ENCODE assay signal across 33 cellular contexts in the genomic region with DNA sequence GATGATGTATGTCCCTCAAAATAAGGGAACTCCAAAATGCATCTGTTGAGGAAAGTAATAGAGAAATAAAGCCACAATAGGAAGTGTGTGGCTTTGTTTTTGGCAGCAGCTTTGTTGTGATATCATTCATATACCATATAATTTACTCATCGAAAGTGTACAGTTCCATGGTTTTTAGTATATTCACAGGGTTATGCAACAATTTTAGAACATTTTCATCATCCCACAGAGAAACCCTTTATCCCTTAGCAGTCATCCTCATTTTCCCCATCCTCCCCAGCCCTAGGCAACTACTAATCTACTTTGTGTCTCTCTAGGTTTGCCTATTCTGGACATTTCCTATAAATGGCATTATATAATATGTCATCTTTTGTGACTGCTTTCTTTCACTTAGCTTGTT.
"Had no signal": no experiment of that assay in that cellular context is flagged by ENCODE, and none has a peak within 500 bp of the region (broad histone marks: within the 10 kb centered on the region; RNA-seq: fewer than 3 reads in every experiment).

No MANE protein-coding gene starts in this region.

- H3K36me3 Mint-ChIP-seq: activated CD4-positive, alpha-beta memory T cell treated with anti-CD3 and anti-CD28 coated beads for 36 hours; activated CD8-positive, alpha-beta memory T cell treated with anti-CD3 and anti-CD28 coated beads, Interleukin-2, amount 10 ng/mL, durations not matched to agents 7 days and 5 days; activated naive CD4-positive, alpha-beta T cell treated with anti-CD3 and anti-CD28 coated beads, Interleukin-2, amount 50 U/mL, for 24 hours; activated naive CD8-positive, alpha-beta T cell treated with anti-CD3 and anti-CD28 coated beads for 36 hours had no signal

- H3K27ac Mint-ChIP-seq: activated CD4-positive, alpha-beta memory T cell treated with anti-CD3 and anti-CD28 coated beads for 36 hours; activated CD4-positive, alpha-beta T cell treated with anti-CD3 and anti-CD28 coated beads for 36 hours; activated CD4-positive, alpha-beta T cell treated with anti-CD3 and anti-CD28 coated beads, Interleukin-2, amount 10 ng/mL, durations not matched to agents 24 days and 14 days; activated CD8-positive, alpha-beta memory T cell treated with anti-CD3 and anti-CD28 coated beads, Interleukin-2, amount 10 ng/mL, durations not matched to agents 7 days and 5 days; activated CD8-positive, alpha-beta T cell treated with anti-CD3 and anti-CD28 coated beads, Interleukin-2, amount 10 ng/mL, durations not matched to agents 7 days and 5 days; activated naive CD4-positive, alpha-beta T cell treated with anti-CD3 and anti-CD28 coated beads for 36 hours; activated naive CD4-positive, alpha-beta T cell treated with anti-CD3 and anti-CD28 coated beads, Interleukin-2, amount 50 U/mL, for 24 hours; activated naive CD8-positive, alpha-beta T cell treated with anti-CD3 and anti-CD28 coated beads for 36 hours; activated naive CD8-positive, alpha-beta T cell treated with anti-CD3 and anti-CD28 coated beads, Interleukin-2, amount 50 U/mL, for 24 hours; activated T-helper 1 cell treated with anti-CD3 and anti-CD28 coated beads, Interleukin-12 subunit alpha, Interleukin-12 subunit beta, Interleukin-2, Interleukin-4 antibody, amounts not matched to agents 30 ng/mL and 10 ng/mL and 1 ng/mL, durations not matched to agents 14 hours and 24 hours and 36 hours; activated T-helper 2 cell treated with anti-CD3 and anti-CD28 coated beads, Interferon-gamma antibody, Interleukin-2, Interleukin-4, amounts not matched to agents 10 μg/mL and 5 μg/mL and 100 μg/mL, durations not matched to agents 14 hours and 24 hours and 36 hours; effector memory CD8-positive, alpha-beta T cell; T-helper 17 cell had no signal

- H3K4me1 ChIP-seq: esophagus muscularis mucosa, foreskin keratinocyte, gastrocnemius medialis had no signal

- H3K9me3 ChIP-seq: adrenal gland, body of pancreas, gastrocnemius medialis had no signal

- H3K4me3 ChIP-seq: adrenal gland, body of pancreas, esophagus muscularis mucosa, gastrocnemius medialis, heart left ventricle had no signal

- ATAC-seq: activated CD4-positive, alpha-beta T cell treated with anti-CD3 and anti-CD28 coated beads for 36 hours; activated CD8-positive, alpha-beta memory T cell treated with anti-CD3 and anti-CD28 coated beads, Interleukin-2, amount 10 ng/mL, durations not matched to agents 7 days and 5 days; activated CD8-positive, alpha-beta T cell treated with anti-CD3 and anti-CD28 coated beads, Interleukin-2, amount 10 ng/mL, durations not matched to agents 7 days and 5 days; activated naive CD8-positive, alpha-beta T cell treated with anti-CD3 and anti-CD28 coated beads, Interleukin-2, amount 50 U/mL, for 24 hours; body of pancreas; effector memory CD8-positive, alpha-beta T cell; foreskin keratinocyte; gastrocnemius medialis; heart left ventricle; T-helper 17 cell had no signal

- H3K4me1 Mint-ChIP-seq: activated CD4-positive, alpha-beta T cell treated with anti-CD3 and anti-CD28 coated beads for 36 hours; activated CD4-positive, alpha-beta T cell treated with anti-CD3 and anti-CD28 coated beads, Interleukin-2, amount 10 ng/mL, durations not matched to agents 24 days and 14 days; activated CD8-positive, alpha-beta memory T cell treated with anti-CD3 and anti-CD28 coated beads, Interleukin-2, amount 10 ng/mL, durations not matched to agents 7 days and 5 days; activated naive CD4-positive, alpha-beta T cell treated with anti-CD3 and anti-CD28 coated beads, Interleukin-2, amount 50 U/mL, for 24 hours; activated naive CD8-positive, alpha-beta T cell treated with anti-CD3 and anti-CD28 coated beads for 36 hours; activated naive CD8-positive, alpha-beta T cell treated with anti-CD3 and anti-CD28 coated beads, Interleukin-2, amount 50 U/mL, for 24 hours; T-helper 17 cell had no signal

- H3K27ac ChIP-seq: adrenal gland, body of pancreas, esophagus muscularis mucosa, foreskin keratinocyte, gastrocnemius medialis, heart left ventricle had no signal

- DNase-seq: activated CD4-positive, alpha-beta memory T cell treated with anti-CD3 and anti-CD28 coated beads for 36 hours; activated CD4-positive, alpha-beta T cell treated with anti-CD3 and anti-CD28 coated beads for 36 hours; activated CD4-positive, alpha-beta T cell treated with anti-CD3 and anti-CD28 coated beads, Interleukin-2, amount 10 ng/mL, durations not matched to agents 24 days and 14 days; activated CD4-positive, CD25-positive, alpha-beta regulatory T cell; activated CD4-positive, CD25-positive, alpha-beta regulatory T cell treated with anti-CD3 and anti-CD28 coated beads, Interleukin-2, amount 50 U/mL, for 72 hours; activated CD8-positive, alpha-beta memory T cell treated with anti-CD3 and anti-CD28 coated beads, Interleukin-2, amount 10 ng/mL, durations not matched to agents 7 days and 5 days; activated CD8-positive, alpha-beta memory T cell treated with anti-CD3 and anti-CD28 coated beads, Interleukin-2, amount 50 U/mL, for 4 hours; activated CD8-positive, alpha-beta T cell treated with anti-CD3 and anti-CD28 coated beads, Interleukin-2, amount 10 ng/mL, durations not matched to agents 7 days and 5 days; activated effector memory CD4-positive, alpha-beta T cell treated with anti-CD3 and anti-CD28 coated beads, Interleukin-2, amount 50 U/mL, for 16 hours; activated naive CD4-positive, alpha-beta T cell treated with anti-CD3 and anti-CD28 coated beads for 36 hours; activated naive CD8-positive, alpha-beta T cell treated with anti-CD3 and anti-CD28 coated beads for 36 hours; activated naive CD8-positive, alpha-beta T cell treated with anti-CD3 and anti-CD28 coated beads, Interleukin-2, amount 50 U/mL, for 24 hours; activated T-cell treated with anti-CD3 and anti-CD28 coated beads, Interleukin-2, amount 50 U/mL, for 1 hour; activated T-cell treated with anti-CD3 and anti-CD28 coated beads, Interleukin-2, amount 50 U/mL, for 48 hours; adrenal gland; amygdala; aorta; body of pancreas; caudate nucleus; cortex of kidney; dermis blood vessel endothelial cell; effector CD4-positive, alpha-beta T cell; effector memory CD8-positive, alpha-beta T cell; erythroblast; foreskin keratinocyte; gastrocnemius medialis; glutamatergic neuron; heart left ventricle; T-helper 17 cell had no signal

- H3K4me3 Mint-ChIP-seq: activated CD4-positive, alpha-beta memory T cell treated with anti-CD3 and anti-CD28 coated beads for 36 hours; activated CD4-positive, alpha-beta T cell treated with anti-CD3 and anti-CD28 coated beads for 36 hours; activated CD4-positive, alpha-beta T cell treated with anti-CD3 and anti-CD28 coated beads, Interleukin-2, amount 10 ng/mL, durations not matched to agents 24 days and 14 days; activated CD8-positive, alpha-beta memory T cell treated with anti-CD3 and anti-CD28 coated beads, Interleukin-2, amount 10 ng/mL, durations not matched to agents 7 days and 5 days; activated CD8-positive, alpha-beta T cell treated with anti-CD3 and anti-CD28 coated beads, Interleukin-2, amount 10 ng/mL, durations not matched to agents 7 days and 5 days; activated naive CD4-positive, alpha-beta T cell treated with anti-CD3 and anti-CD28 coated beads for 36 hours; activated naive CD4-positive, alpha-beta T cell treated with anti-CD3 and anti-CD28 coated beads, Interleukin-2, amount 50 U/mL, for 24 hours; activated naive CD8-positive, alpha-beta T cell treated with anti-CD3 and anti-CD28 coated beads for 36 hours; activated naive CD8-positive, alpha-beta T cell treated with anti-CD3 and anti-CD28 coated beads, Interleukin-2, amount 50 U/mL, for 24 hours; activated T-helper 1 cell treated with anti-CD3 and anti-CD28 coated beads, Interleukin-12 subunit alpha, Interleukin-12 subunit beta, Interleukin-2, Interleukin-4 antibody, amounts not matched to agents 30 ng/mL and 10 ng/mL and 1 ng/mL, durations not matched to agents 14 hours and 24 hours and 36 hours; effector memory CD8-positive, alpha-beta T cell; T-helper 17 cell had no signal

- H3K27me3 Mint-ChIP-seq: activated CD4-positive, alpha-beta T cell treated with anti-CD3 and anti-CD28 coated beads for 36 hours; activated CD4-positive, alpha-beta T cell treated with anti-CD3 and anti-CD28 coated beads, Interleukin-2, amount 10 ng/mL, durations not matched to agents 24 days and 14 days; activated CD8-positive, alpha-beta memory T cell treated with anti-CD3 and anti-CD28 coated beads, Interleukin-2, amount 10 ng/mL, durations not matched to agents 7 days and 5 days; activated naive CD4-positive, alpha-beta T cell treated with anti-CD3 and anti-CD28 coated beads, Interleukin-2, amount 50 U/mL, for 24 hours; activated naive CD8-positive, alpha-beta T cell treated with anti-CD3 and anti-CD28 coated beads for 36 hours; activated naive CD8-positive, alpha-beta T cell treated with anti-CD3 and anti-CD28 coated beads, Interleukin-2, amount 50 U/mL, for 24 hours; effector memory CD8-positive, alpha-beta T cell; T-helper 17 cell had no signal

- H3K36me3 ChIP-seq: adrenal gland, esophagus muscularis mucosa, gastrocnemius medialis, heart left ventricle had no signal

- H3K27me3 ChIP-seq: adrenal gland, body of pancreas, esophagus muscularis mucosa, foreskin keratinocyte, gastrocnemius medialis, heart left ventricle had no signal
